In genomic region chr11:72750556-72751292, GRCh38 we compare ENCODE assay signal across 8 cellular contexts. TPM values are rescaled to one million over a fixed set of nuclear protein-coding genes. Genes with fewer than 3 reads are reported as not detected.
A peak's percentile ranks its signal among the peaks of the same experiment; 100 is the strongest.
DNase-seq lines count a peak whose midpoint lies in the region; ATAC-seq and TF ChIP-seq lines count a peak whose summit lies in the region.

No MANE protein-coding gene starts in this region.

- peaks cover 35% of the 10 kb centered on the region for H3K4me1 ChIP-seq in DND-41 (ENCODE audit: insufficient read depth, low read length)
- peaks cover 20 to 29% of the 10 kb centered on the region in 2 donors for H3K4me1 ChIP-seq in duodenal mucosa (ENCODE audit: control insufficient read depth in 1 of 2, insufficient read depth in 2 of 2, low read length in 2 of 2)
- peaks cover 18% of the 10 kb centered on the region for H3K4me1 ChIP-seq in neural progenitor cell

- no peaks in the 10 kb centered on the region for H3K9me3 ChIP-seq in DND-41 (ENCODE audit: insufficient read depth, low read length, severe bottlenecking)
- H3K9me3 ChIP-seq in KOPT-K1 (ENCODE audit: insufficient read depth, low read length, poor library complexity, severe bottlenecking), result no peaks in the 10 kb centered on the region
- H3K9me3 ChIP-seq in duodenal mucosa (ENCODE audit: control insufficient read depth in 1 of 2, low read length in 2 of 2), result no peaks in the 10 kb centered on the region
- no peaks in the 10 kb centered on the region for H3K9me3 ChIP-seq in neural progenitor cell (ENCODE audit: low read depth)

- H3K9me3 Mint-ChIP-seq in neural progenitor cell, result no peaks in the 10 kb centered on the region

- H2AFZ ChIP-seq in DND-41 (ENCODE audit: low read depth, low read length) (no peak overlapping the region), neural progenitor cell (replicated peaks) (no peak overlapping the region)

- TF ChIP-seq CTCF in DND-41 (IDR thresholded peaks at IDR 0.05; ENCODE audit: borderline replicate concordance, extremely low read depth, low read length, poor library complexity, severe bottlenecking), result no peak
- no peak for TF ChIP-seq CTCF in neural progenitor cell (IDR thresholded peaks at IDR 0.05)

- ATAC-seq in DND-41 (ENCODE audit: insufficient read depth, low read depth) (no peak), GM19023 (IDR thresholded peaks at IDR 0.05; ENCODE audit: unreplicated experiment) (no peak)

- H3K79me2 ChIP-seq in DND-41 (ENCODE audit: insufficient read depth, low read length), result peaks cover 56% of the 10 kb centered on the region
- H3K79me2 ChIP-seq in neural progenitor cell (ENCODE audit: low read depth), result peaks cover 18% of the 10 kb centered on the region

- H3K36me3 ChIP-seq in DND-41 (ENCODE audit: insufficient read depth, low read length) (no peaks in the 10 kb centered on the region), KOPT-K1 (ENCODE audit: insufficient read depth, low read length) (no peaks in the 10 kb centered on the region), duodenal mucosa (ENCODE audit: control insufficient read depth in 1 of 2, insufficient read depth in 2 of 2, low read length in 2 of 2) (no peaks in the 10 kb centered on the region), neural progenitor cell (no peaks in the 10 kb centered on the region)

- H3K4me2 ChIP-seq in DND-41 (ENCODE audit: insufficient read depth, low read length) (peak overlapping the region; percentile 81), neural progenitor cell (peak overlapping the region; percentile 94)

- peak overlapping the region; percentile 81 for H3K4me3 Mint-ChIP-seq in neural progenitor cell

- H3K27me3 ChIP-seq in DND-41 (ENCODE audit: insufficient read depth, low read length, poor library complexity) (no peaks in the 10 kb centered on the region), duodenal mucosa (ENCODE audit: control insufficient read depth in 1 of 2, insufficient read depth in 2 of 2, low read length in 2 of 2) (no peaks in the 10 kb centered on the region), neural progenitor cell (no peaks in the 10 kb centered on the region)

- H3K9ac ChIP-seq in DND-41 (ENCODE audit: low read depth, low read length), result peak overlapping the region; percentile 75
- H3K9ac ChIP-seq in duodenal mucosa (ENCODE audit: low read depth in 1 of 2, low read length in 2 of 2), result peak overlapping the region in 1 of 2 donors; percentile 65
- H3K9ac ChIP-seq in neural progenitor cell, result no peak overlapping the region

- H3F3A ChIP-seq in neural progenitor cell (ENCODE audit: low read depth), result no peaks in the 10 kb centered on the region

- H3K27ac Mint-ChIP-seq in neural progenitor cell, result no peak overlapping the region

- H4K20me1 ChIP-seq in DND-41 (ENCODE audit: insufficient read depth, low read length) (peaks cover 26% of the 10 kb centered on the region; the same call in 1 of the 2 replicates), neural progenitor cell (ENCODE audit: low read depth) (peaks cover 8% of the 10 kb centered on the region)

- H3K4me3 ChIP-seq in DND-41 (ENCODE audit: low read depth in 1 of 2, low read length in 2 of 2) (peak overlapping the region in 1 of 2 experiments; percentile 83; a peak in 3 of 4 replicates), duodenal mucosa (ENCODE audit: low read depth in 1 of 2, low read length in 2 of 2) (peak overlapping the region; percentile 72 to 83), neural progenitor cell (peak overlapping the region; percentile 66)

- H3K27ac ChIP-seq in DND-41 (ENCODE audit: low read length) (peak overlapping the region; percentile 79), KOPT-K1 (ENCODE audit: low read depth, low read length, poor library complexity, severe bottlenecking) (peak overlapping the region; percentile 76), duodenal mucosa (ENCODE audit: low read depth, low read length) (no peak overlapping the region), neural progenitor cell (no peak overlapping the region)

- peaks cover 2% of the 10 kb centered on the region for H3K36me3 Mint-ChIP-seq in neural progenitor cell

- DNase-seq in DND-41 (no peak), neural progenitor cell (ENCODE audit: low spot score) (no peak), NCI-H2196 (lab: John Stamatoyannopoulos, UW; ENCODE audit: unreplicated experiment) (no peak), Ammon's horn (ENCODE audit: low spot score) (no peak), RPMI8226 (no peak)

- peaks cover 19% of the 10 kb centered on the region for H3K4me1 Mint-ChIP-seq in neural progenitor cell

- H3K27me3 Mint-ChIP-seq in neural progenitor cell (ENCODE audit: insufficient read depth, low read depth), result peaks cover 3% of the 10 kb centered on the region

RNA-seq across cellular contexts. Expression of gene ARAP1, which starts 1.5 kb away (rescaled TPM):
- total RNA-seq in neural progenitor cell (ENCODE audit: low replicate concordance), result 17.6 and 46.1 TPM in 2 replicates

RNA-seq across cellular contexts. Expression of gene STARD10, which starts 43.1 kb away (rescaled TPM):
- total RNA-seq in neural progenitor cell (ENCODE audit: low replicate concordance), result 13.0 and 17.7 TPM in 2 replicates

Comparison
In these comparisons a context has a peak if more than half of its experiments do, and no peak if none do; other contexts are left out.
1. H3K27ac ChIP-seq: peak in DND-41 (single experiment) and KOPT-K1 (single experiment); none in duodenal mucosa (single experiment) and neural progenitor cell (single experiment).